In genomic region chr20:3902041-3902440, GRCh38 we compare ENCODE assay signal across 10 cellular contexts. TPM values are rescaled to one million over a fixed set of nuclear protein-coding genes. Genes with fewer than 3 reads are reported as not detected.
DNase-seq lines count a peak whose midpoint lies in the region; ATAC-seq and TF ChIP-seq lines count a peak whose summit lies in the region.
"Had no signal": no experiment of that assay in that cellular context is flagged by ENCODE, and none has a peak within 500 bp of the region (broad histone marks: within the 10 kb centered on the region; RNA-seq: fewer than 3 reads in every experiment).

No MANE protein-coding gene starts in this region.

- H3K4me3 Mint-ChIP-seq in CD14-positive monocyte, result peak overlapping the region; percentile 74 to 87
- H3K4me3 Mint-ChIP-seq in dendritic cell treated with granulocyte-macrophage colony-stimulating factor and Interleukin-4, amounts not matched to agents 40 ng/mL and 50 ng/mL, for 4 days, result peak overlapping the region; percentile 79

- no peak for DNase-seq in CD14-positive monocyte (ENCODE audit: low spot score)
- no peak for DNase-seq in HL-60 (ENCODE audit: low read depth in 1 of 2, low spot score in 1 of 2)
- no peak for DNase-seq in osteoblast (ENCODE audit: insufficient read length, low spot score, missing footprints)
- no peak for DNase-seq in colonic mucosa
- DNase-seq in posterior cingulate gyrus, result no peak
- no peak for DNase-seq in NCI-H187 treated with DMSO at 0.1 percent for 48 hours (lab: John Stamatoyannopoulos, UW)
- DNase-seq: glutamatergic neuron, right lobe of liver had no signal

- H3K36me3 ChIP-seq in osteoblast (ENCODE audit: insufficient read depth, low read length) (peaks cover 4% of the 10 kb centered on the region), colonic mucosa (no peaks in the 10 kb centered on the region)
- H3K36me3 ChIP-seq: right lobe of liver had no signal

- peaks cover 80% of the 10 kb centered on the region for H4K20me1 ChIP-seq in osteoblast (ENCODE audit: insufficient read depth, low read length)

- H3K9me3 ChIP-seq in osteoblast (ENCODE audit: low read depth, low read length), result no peaks in the 10 kb centered on the region
- no peaks in the 10 kb centered on the region for H3K9me3 ChIP-seq in colonic mucosa
- H3K9me3 ChIP-seq: right lobe of liver had no signal

- H3K4me1 ChIP-seq in osteoblast (ENCODE audit: insufficient read depth, low read length), result peaks cover 45% of the 10 kb centered on the region
- H3K4me1 ChIP-seq in colonic mucosa, result peaks cover 5% of the 10 kb centered on the region

- H3K27ac ChIP-seq in HL-60 (replicated peaks), result no peak overlapping the region
- H3K27ac ChIP-seq in osteoblast (ENCODE audit: low read depth, low read length), result peak overlapping the region; percentile 64
- H3K27ac ChIP-seq in colonic mucosa, result no peak overlapping the region

- H3K36me3 Mint-ChIP-seq in CD14-positive monocyte, result peaks cover 6 to 14% of the 10 kb centered on the region in 2 donors
- peaks cover 40% of the 10 kb centered on the region for H3K36me3 Mint-ChIP-seq in dendritic cell treated with granulocyte-macrophage colony-stimulating factor and Interleukin-4, amounts not matched to agents 40 ng/mL and 50 ng/mL, for 4 days (ENCODE audit: low read depth)

- no peak for ATAC-seq in GM18517 (IDR thresholded peaks at IDR 0.05; ENCODE audit: unreplicated experiment)

- H3K27me3 ChIP-seq in HL-60 (ENCODE audit: insufficient read depth, poor library complexity, severe bottlenecking), result no peaks in the 10 kb centered on the region
- no peaks in the 10 kb centered on the region for H3K27me3 ChIP-seq in osteoblast (ENCODE audit: insufficient read depth, low read length)
- no peaks in the 10 kb centered on the region for H3K27me3 ChIP-seq in colonic mucosa
- H3K27me3 ChIP-seq: right lobe of liver had no signal

- peak overlapping the region; percentile 11; the same call in 1 of the 2 replicates for H3K4me3 ChIP-seq in HL-60 (replicated peaks; ENCODE audit: insufficient read depth, low read length)
- no peak overlapping the region for H3K4me3 ChIP-seq in osteoblast (ENCODE audit: insufficient read depth, low read length)
- no peak overlapping the region for H3K4me3 ChIP-seq in colonic mucosa

- no peak overlapping the region for H3K9ac ChIP-seq in colonic mucosa (ENCODE audit: low read depth in 2 of 2, low read length in 2 of 2)

- no peaks in the 10 kb centered on the region for H3K9me3 Mint-ChIP-seq in CD14-positive monocyte
- H3K9me3 Mint-ChIP-seq in dendritic cell treated with granulocyte-macrophage colony-stimulating factor and Interleukin-4, amounts not matched to agents 40 ng/mL and 50 ng/mL, for 4 days, result no peaks in the 10 kb centered on the region

- peak overlapping the region; percentile 68 for H3K4me2 ChIP-seq in osteoblast (ENCODE audit: insufficient read depth, low read length)

- no peak overlapping the region for H2AFZ ChIP-seq in osteoblast (ENCODE audit: low read length)

- TF ChIP-seq CTCF in CD14-positive monocyte (IDR thresholded peaks at IDR 0.05), result no peak
- no peak for TF ChIP-seq CTCF in HL-60 (IDR thresholded peaks at IDR 0.05; ENCODE audit: insufficient read depth, low read length)
- no peak for TF ChIP-seq CTCF in osteoblast (IDR thresholded peaks at IDR 0.05; ENCODE audit: extremely low read depth, low read depth, low read length)
- no peak for TF ChIP-seq CTCF in colonic mucosa (IDR thresholded peaks at IDR 0.05)

- H3K79me2 ChIP-seq in osteoblast (ENCODE audit: insufficient read depth, low read length), result peaks cover 99% of the 10 kb centered on the region

- peaks cover 0 to 4% (median 0%) of the 10 kb centered on the region in 3 donors for H3K27me3 Mint-ChIP-seq in CD14-positive monocyte (ENCODE audit: low read depth in 3 of 3)
- H3K27me3 Mint-ChIP-seq in dendritic cell treated with granulocyte-macrophage colony-stimulating factor and Interleukin-4, amounts not matched to agents 40 ng/mL and 50 ng/mL, for 4 days, result no peaks in the 10 kb centered on the region

- intact Hi-C loops in CD14-positive monocyte (cut with micrococcal nuclease), result loop anchor here in 1 of 2 donors (5.0 kb wide), 1 partner anchor 185 kb away; no protein-coding TSS in a partner anchor
- intact Hi-C loops in dendritic cell treated with granulocyte-macrophage colony-stimulating factor and Interleukin-4, amounts not matched to agents 40 ng/mL and 50 ng/mL, for 4 days (cut with micrococcal nuclease), result loop anchor here (2.0 kb wide), 1 partner anchor 13 kb away; the partner anchor contains the start of gene PANK2
- intact Hi-C loops in colonic mucosa (cut with DNase I), result no loop called here
- intact Hi-C loops in posterior cingulate gyrus (cut with DNase I), result no loop called here

- peak overlapping the region; percentile 80 to 96 (median 95) for H3K27ac Mint-ChIP-seq in CD14-positive monocyte
- peak overlapping the region; percentile 82 for H3K27ac Mint-ChIP-seq in dendritic cell treated with granulocyte-macrophage colony-stimulating factor and Interleukin-4, amounts not matched to agents 40 ng/mL and 50 ng/mL, for 4 days

- H3K4me1 Mint-ChIP-seq in CD14-positive monocyte, result peaks cover 87% of the 10 kb centered on the region
- peaks cover 77% of the 10 kb centered on the region for H3K4me1 Mint-ChIP-seq in dendritic cell treated with granulocyte-macrophage colony-stimulating factor and Interleukin-4, amounts not matched to agents 40 ng/mL and 50 ng/mL, for 4 days (ENCODE audit: low read depth)

RNA-seq across cellular contexts. Expression of gene PANK2, which starts 12.9 kb away (rescaled TPM):
- 10 to 100 TPM; 48.0 to 65.7 TPM for polyA plus RNA-seq in CD14-positive monocyte
- total RNA-seq in osteoblast (57.2 and 60.4 TPM in 2 replicates), colonic mucosa (10 to 100 TPM; 29.7 to 31.3 TPM)

RNA-seq across cellular contexts. Expression of gene MAVS, which starts 55.4 kb away (rescaled TPM):
- polyA plus RNA-seq in CD14-positive monocyte, result 1 to 10 TPM; 1.8 to 3.2 TPM
- total RNA-seq in osteoblast (32.1 and 32.2 TPM in 2 replicates), colonic mucosa (10 to 100 TPM; 46.2 to 70.7 TPM)
